Comparison of ENCODE assay signal across 11 cellular contexts in the genomic region with DNA sequence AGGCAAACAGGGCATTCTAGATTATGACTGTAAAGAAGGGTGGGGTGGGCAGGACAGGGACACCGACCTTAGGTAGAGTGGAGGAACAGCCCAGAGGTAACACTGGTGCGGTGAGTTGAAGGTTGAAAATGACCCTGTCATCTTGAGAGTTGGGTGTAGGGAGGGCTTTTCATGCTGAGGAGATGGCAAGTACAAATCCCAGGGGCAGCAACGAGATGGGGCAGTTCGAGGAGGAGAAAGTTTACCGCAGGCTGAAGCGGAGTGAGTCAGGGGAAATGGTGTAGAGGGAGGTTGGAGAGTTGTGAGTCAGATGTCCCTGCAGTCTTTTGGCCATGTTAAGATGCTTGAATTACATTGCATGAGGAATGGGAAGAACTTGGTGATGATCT.
A peak's percentile ranks its signal among the peaks of the same experiment; 100 is the strongest.
DNase-seq lines count a peak whose midpoint lies in the region; FAIRE-seq and TF ChIP-seq lines count a peak whose summit lies in the region.
"Had no signal": no experiment of that assay in that cellular context is flagged by ENCODE, and none has a peak within 500 bp of the region (broad histone marks: within the 10 kb centered on the region; RNA-seq: fewer than 3 reads in every experiment).

No MANE protein-coding gene starts in this region.

- no peak overlapping the region for H3K27ac Mint-ChIP-seq in endothelial cell (ENCODE audit: unreplicated experiment)

- H3K4me1 ChIP-seq in SJSA1 (replicated peaks): peaks cover 12% of the 10 kb centered on the region

- no peak overlapping the region for H3K4me3 ChIP-seq in SJSA1
- H3K4me3 ChIP-seq in fibroblast of pulmonary artery (replicated peaks; ENCODE audit: low read depth, low read length): no peak overlapping the region

- H3K27ac ChIP-seq in SJSA1: peak overlapping the region; percentile 34
- H3K27ac ChIP-seq: neutrophil had no signal

- no peaks in the 10 kb centered on the region for H3K27me3 ChIP-seq in SJSA1 (replicated peaks)
- H3K27me3 ChIP-seq: neutrophil had no signal

- peak; percentile 16 for DNase-seq in stimulated activated CD4-positive, alpha-beta T cell treated with anti-CD3 and anti-CD28 coated beads, Interleukin-1b, Interleukin-23, amount 100 ng/mL, for 48 hours
- DNase-seq in stimulated activated CD4-positive, alpha-beta T cell treated with anti-CD3 and anti-CD28 coated beads, Interleukin-4, amount 100 ng/mL, for 24 hours: no peak
- DNase-seq in SJSA1 (ENCODE audit: low read depth in 1 of 2, low spot score in 2 of 2) (peak; percentile 49 to 66), fibroblast of pulmonary artery (ENCODE audit: low read depth) (peak; percentile 79), urothelium cell line (ENCODE audit: low spot score) (peak; percentile 56), COLO829 (ENCODE audit: low spot score) (no peak), SW480 (ENCODE audit: low spot score) (no peak), endothelial cell (ENCODE audit: low spot score) (no peak)
- DNase-seq: NCI-H146, T-helper 9 cell had no signal

- TF ChIP-seq CTCF in fibroblast of pulmonary artery (IDR thresholded peaks at IDR 0.05; ENCODE audit: low read length, missing control alignments) (no peak), endothelial cell (IDR thresholded peaks at IDR 0.05; ENCODE audit: unreplicated experiment) (no peak)

- H3K4me3 Mint-ChIP-seq in endothelial cell (ENCODE audit: unreplicated experiment): no peak overlapping the region

- no peaks in the 10 kb centered on the region for H3K9me3 Mint-ChIP-seq in endothelial cell (ENCODE audit: unreplicated experiment)

- H3K4me1 Mint-ChIP-seq in endothelial cell (ENCODE audit: unreplicated experiment): peaks cover 11% of the 10 kb centered on the region

- no peaks in the 10 kb centered on the region for H3K9me3 ChIP-seq in SJSA1 (replicated peaks)
- H3K9me3 ChIP-seq: neutrophil had no signal

- H3K36me3 ChIP-seq in SJSA1: peaks cover 21% of the 10 kb centered on the region

- H3K27me3 Mint-ChIP-seq in endothelial cell (ENCODE audit: unreplicated experiment): peaks cover 2% of the 10 kb centered on the region

- no peak for FAIRE-seq in urothelium cell line (lab: Jason Lieb, UNC)

- H3K36me3 Mint-ChIP-seq in endothelial cell (ENCODE audit: low read depth, unreplicated experiment): peaks cover 17% of the 10 kb centered on the region

Comparison
In these comparisons a context has a peak if more than half of its experiments do, and no peak if none do; other contexts are left out.
1. DNase-seq: peak in stimulated activated CD4-positive, alpha-beta T cell treated with anti-CD3 and anti-CD28 coated beads, Interleukin-1b, Interleukin-23, amount 100 ng/mL, for 48 hours (single experiment), SJSA1 (2 of 2), fibroblast of pulmonary artery (single experiment) and urothelium cell line (single experiment); none in stimulated activated CD4-positive, alpha-beta T cell treated with anti-CD3 and anti-CD28 coated beads, Interleukin-4, amount 100 ng/mL, for 24 hours (single experiment), COLO829 (single experiment), SW480 (single experiment) and endothelial cell (single experiment).